In genomic region chr1:210697185-210697584, GRCh38 we compare ENCODE assay signal across 26 cellular contexts.
DNase-seq lines count a peak whose midpoint lies in the region; ATAC-seq, FAIRE-seq and TF ChIP-seq lines count a peak whose summit lies in the region.
"Had no signal": no experiment of that assay in that cellular context is flagged by ENCODE, and none has a peak within 500 bp of the region (broad histone marks: within the 10 kb centered on the region; RNA-seq: fewer than 3 reads in every experiment).

No MANE protein-coding gene starts in this region.

- H3K27me3 ChIP-seq in GM06990 (replicated peaks; ENCODE audit: control insufficient read depth, insufficient read depth, low read length), result no peaks in the 10 kb centered on the region
- no peaks in the 10 kb centered on the region for H3K27me3 ChIP-seq in GM12878 (replicated peaks in 1 of 2; ENCODE audit: control insufficient read depth in 2 of 2, insufficient read depth in 2 of 2, low read length in 1 of 2)
- H3K27me3 ChIP-seq in A673 (replicated peaks; ENCODE audit: insufficient read depth, low read depth, low read length, poor library complexity), result peaks cover 42% of the 10 kb centered on the region
- H3K27me3 ChIP-seq: BLaER1 treated with 17β-estradiol and CSF1 and Interleukin-3, amounts not matched to agents 10 nM and 100 nM; esophagus muscularis mucosa; upper lobe of right lung had no signal

- no peak overlapping the region for H2AFZ ChIP-seq in GM12878 (ENCODE audit: control insufficient read depth, low read depth, low read length)

- TF ChIP-seq POLR2A in GM12878 (IDR thresholded peaks at IDR 0.05; ENCODE audit: low read depth, low read length), result no peak

- H3K9me3 ChIP-seq in GM12878 (replicated peaks; ENCODE audit: control insufficient read depth, insufficient read depth, low read length) (no peaks in the 10 kb centered on the region), A673 (ENCODE audit: low read depth, low read length, poor library complexity, severe bottlenecking) (no peaks in the 10 kb centered on the region)
- H3K9me3 ChIP-seq: BLaER1 treated with 17β-estradiol and CSF1 and Interleukin-3, amounts not matched to agents 10 nM and 100 nM; upper lobe of right lung had no signal

- no peaks in the 10 kb centered on the region for H3K79me2 ChIP-seq in GM12878 (ENCODE audit: control insufficient read depth, insufficient read depth, low read length)

- DNase-seq in GM06990 (ENCODE audit: extremely low read depth, insufficient read length), result no peak
- DNase-seq in GM12878 (ENCODE audit: low read depth, low spot score), result no peak
- no peak for DNase-seq in A673 (ENCODE audit: low spot score)
- DNase-seq in HTR-8/SVneo (ENCODE audit: insufficient read length, low spot score), result no peak
- DNase-seq in NCI-H2107 treated with DMSO at 0.1 percent for 48 hours (lab: John Stamatoyannopoulos, UW; ENCODE audit: unreplicated experiment), result no peak
- no peak for DNase-seq in A172 (ENCODE audit: low spot score)
- DNase-seq: activated naive CD4-positive, alpha-beta T cell; activated T-cell treated with anti-CD3 and anti-CD28 coated beads, Interleukin-2, amount 50 U/mL, for 48 hours; amniotic stem cell; COR-L47; DMS79 treated with DMSO at 0.1 percent for 48 hours; effector memory CD4-positive, alpha-beta T cell; H9; hypothalamus; islet precursor cell; Karpas-422; NCI-H526 treated with DMSO at 0.1 percent for 48 hours; stimulated activated CD4-positive, alpha-beta T cell treated with anti-CD3 and anti-CD28 coated beads, Interleukin-2, amount 100 ng/mL, for 24 hours; upper lobe of right lung had no signal

- no peak overlapping the region for H3K4me2 ChIP-seq in GM12878 (ENCODE audit: control insufficient read depth, insufficient read depth)
- H3K4me2 ChIP-seq: BLaER1 treated with 17β-estradiol and CSF1 and Interleukin-3, amounts not matched to agents 10 nM and 100 nM had no signal

- H3K9ac ChIP-seq in GM12878 (ENCODE audit: control insufficient read depth, insufficient read depth, low read length), result no peak overlapping the region
- H3K9ac ChIP-seq: BLaER1 treated with 17β-estradiol and CSF1 and Interleukin-3, amounts not matched to agents 10 nM and 100 nM had no signal

- no peak for TF ChIP-seq EP300 in GM12878 (IDR thresholded peaks at IDR 0.05; ENCODE audit: borderline replicate concordance in 1 of 2, control insufficient read depth in 1 of 2, low read depth in 2 of 2, low read length in 2 of 2)

- H3K27ac ChIP-seq in GM12878 (ENCODE audit: control insufficient read depth, insufficient read depth), result no peak overlapping the region
- H3K27ac ChIP-seq in A673 (ENCODE audit: low read depth, low read length, poor library complexity, severe bottlenecking), result no peak overlapping the region
- H3K27ac ChIP-seq: BLaER1 treated with 17β-estradiol and CSF1 and Interleukin-3, amounts not matched to agents 10 nM and 100 nM; esophagus muscularis mucosa; skin epidermis; upper lobe of right lung had no signal

- CTCF ChIA-PET in GM12878 (lab: Yijun Ruan, JAX), result interaction anchor here (2.2 kb wide), 1 partner anchor 19 kb away, joined by 6 read pairs; no protein-coding TSS in a partner anchor
- CTCF ChIA-PET in A673 (lab: Charles Lee), result no interaction called here

- ATAC-seq in GM21723 (IDR thresholded peaks at IDR 0.05; ENCODE audit: unreplicated experiment) (peak; percentile 5), HG03196 (IDR thresholded peaks at IDR 0.05; ENCODE audit: unreplicated experiment) (peak; percentile 5), GM12878 (peak; percentile 16)
- ATAC-seq: upper lobe of right lung had no signal

- TF ChIP-seq CTCF in GM06990 (IDR thresholded peaks at IDR 0.05; ENCODE audit: insufficient read depth, low read length, poor library complexity, severe bottlenecking), result peak; percentile 0
- 0 out of 6 replicates have a peak, but pooled peaks of 1 of the 3 experiments have one; percentile 4 for TF ChIP-seq CTCF in GM12878 (IDR thresholded peaks at IDR 0.05 in 2 of 3, conservative IDR thresholded peaks at IDR 0.05 in 1 of 3; ENCODE audit: control insufficient read depth in 2 of 3, extremely low read depth in 1 of 3, insufficient read depth in 1 of 3, low read depth in 3 of 3, low read length in 3 of 3)
- TF ChIP-seq CTCF in A673 (conservative IDR thresholded peaks at IDR 0.05; ENCODE audit: low read depth, low read length), result no peak

- RAD21 ChIA-PET in GM12878 (lab: Charles Lee; ENCODE audit: unreplicated experiment), result interaction anchor here (2.3 kb wide), 1 partner anchor 12 kb away, joined by 7 read pairs; no protein-coding TSS in a partner anchor

- no peak for TF ChIP-seq RAD21 in GM12878 (IDR thresholded peaks at IDR 0.05; ENCODE audit: insufficient read depth, low read depth, low read length)

- in situ Hi-C loops in GM12878 (cut with MboI), result no loop called here

- WGBS in GM12878 (ENCODE audit: insufficient coverage, insufficient replicate concordance, low lambda C conversion rate, missing lambda C conversion rate), result 63% methylated on average over 3 of the region's 3 CpGs

- no peak for FAIRE-seq in GM12878 (lab: Jason Lieb, UNC)
- no peak for FAIRE-seq in HTR-8/SVneo (lab: Jason Lieb, UNC)
- FAIRE-seq: colon, frontal cortex had no signal

- intact Hi-C loops in GM12878 (cut with micrococcal nuclease; ENCODE audit: unreplicated experiment), result no loop called here
- intact Hi-C loops in A673 (cut with micrococcal nuclease; ENCODE audit: unreplicated experiment), result no loop called here

- SMC1A ChIA-PET in GM12878 (lab: Charles Lee; ENCODE audit: uncharacterized antibody, unreplicated experiment), result interaction anchor here (0.6 to 3.2 kb wide), 2 partner anchors 12 to 116 kb away, joined by 3 to 16 read pairs; no protein-coding TSS in a partner anchor

- H3K36me3 ChIP-seq in GM06990 (ENCODE audit: control insufficient read depth, insufficient read depth, low read length) (no peaks in the 10 kb centered on the region), GM12878 (ENCODE audit: control insufficient read depth in 2 of 2, insufficient read depth in 2 of 2, low read length in 1 of 2) (no peaks in the 10 kb centered on the region), A673 (ENCODE audit: insufficient read depth, low read length, poor library complexity, severe bottlenecking) (no peaks in the 10 kb centered on the region)
- H3K36me3 ChIP-seq: BLaER1 treated with 17β-estradiol and CSF1 and Interleukin-3, amounts not matched to agents 10 nM and 100 nM; esophagus muscularis mucosa; upper lobe of right lung had no signal

- H3K4me3 ChIP-seq in GM06990 (replicated peaks; ENCODE audit: low read depth, low read length), result no peak overlapping the region
- H3K4me3 ChIP-seq in GM12878, result peak overlapping the region; percentile 38; the same call in 1 of the 2 replicates
- H3K4me3 ChIP-seq in A673 (ENCODE audit: low read depth, low read length, poor library complexity, severe bottlenecking), result no peak overlapping the region
- H3K4me3 ChIP-seq: BLaER1 treated with 17β-estradiol and CSF1 and Interleukin-3, amounts not matched to agents 10 nM and 100 nM; esophagus muscularis mucosa; skin epidermis; upper lobe of right lung had no signal

- BruUV-seq in GM12878 (replicated peaks; lab: Mats Ljungman, UMichigan) (no TSS peak), A673 (replicated peaks; lab: Mats Ljungman, UMichigan) (no TSS peak)

- H4K20me1 ChIP-seq in GM12878 (ENCODE audit: control insufficient read depth, insufficient read depth), result no peaks in the 10 kb centered on the region
- H4K20me1 ChIP-seq: BLaER1 treated with 17β-estradiol and CSF1 and Interleukin-3, amounts not matched to agents 10 nM and 100 nM had no signal

- peaks cover 20% of the 10 kb centered on the region for H3K4me1 ChIP-seq in GM12878 (ENCODE audit: control insufficient read depth, insufficient read depth, low read length)
- no peaks in the 10 kb centered on the region for H3K4me1 ChIP-seq in A673 (ENCODE audit: insufficient read depth, low read length, poor library complexity, severe bottlenecking)
- H3K4me1 ChIP-seq: upper lobe of right lung had no signal

- POLR2A ChIA-PET in GM12878 (lab: Charles Lee) (interaction anchor here (1.4 kb wide), 1 partner anchor 12 kb away, joined by 5 read pairs; no protein-coding TSS in a partner anchor), A673 (lab: Charles Lee; ENCODE audit: low non-redundant PET) (no interaction called here)

TF ChIP-seq in GM12878, 131 proteins besides CTCF, POLR2A, EP300 and RAD21 (continues in another document):
- TF ChIP-seq CBX5 (IDR thresholded peaks at IDR 0.05; ENCODE audit: low read depth) (no peak), PAX5 (IDR thresholded peaks at IDR 0.05; ENCODE audit: borderline replicate concordance, low read depth, low read length) (no peak), LARP7 (IDR thresholded peaks at IDR 0.05) (no peak), POLR2AphosphoS5 (IDR thresholded peaks at IDR 0.05; ENCODE audit: low read length) (no peak), MTA3 (IDR thresholded peaks at IDR 0.05; ENCODE audit: borderline replicate concordance, low read length) (no peak), RFX5 (IDR thresholded peaks at IDR 0.05; ENCODE audit: low read depth, low read length) (no peak), ZNF24 (IDR thresholded peaks at IDR 0.05) (no peak), IRF4 (IDR thresholded peaks at IDR 0.05; ENCODE audit: low read depth, low read length) (no peak), HCFC1 (IDR thresholded peaks at IDR 0.05; ENCODE audit: low read length) (no peak), TAF1 (IDR thresholded peaks at IDR 0.05; ENCODE audit: borderline replicate concordance, low read depth, low read length) (no peak), SMARCA5 (IDR thresholded peaks at IDR 0.05) (no peak), PKNOX1 (IDR thresholded peaks at IDR 0.05) (no peak), IKZF1 (conservative IDR thresholded peaks at IDR 0.05) (no peak), GABPA (IDR thresholded peaks at IDR 0.05; ENCODE audit: low read depth) (no peak)
